Comparison of ENCODE assay signal across 11 cellular contexts in the genomic region with DNA sequence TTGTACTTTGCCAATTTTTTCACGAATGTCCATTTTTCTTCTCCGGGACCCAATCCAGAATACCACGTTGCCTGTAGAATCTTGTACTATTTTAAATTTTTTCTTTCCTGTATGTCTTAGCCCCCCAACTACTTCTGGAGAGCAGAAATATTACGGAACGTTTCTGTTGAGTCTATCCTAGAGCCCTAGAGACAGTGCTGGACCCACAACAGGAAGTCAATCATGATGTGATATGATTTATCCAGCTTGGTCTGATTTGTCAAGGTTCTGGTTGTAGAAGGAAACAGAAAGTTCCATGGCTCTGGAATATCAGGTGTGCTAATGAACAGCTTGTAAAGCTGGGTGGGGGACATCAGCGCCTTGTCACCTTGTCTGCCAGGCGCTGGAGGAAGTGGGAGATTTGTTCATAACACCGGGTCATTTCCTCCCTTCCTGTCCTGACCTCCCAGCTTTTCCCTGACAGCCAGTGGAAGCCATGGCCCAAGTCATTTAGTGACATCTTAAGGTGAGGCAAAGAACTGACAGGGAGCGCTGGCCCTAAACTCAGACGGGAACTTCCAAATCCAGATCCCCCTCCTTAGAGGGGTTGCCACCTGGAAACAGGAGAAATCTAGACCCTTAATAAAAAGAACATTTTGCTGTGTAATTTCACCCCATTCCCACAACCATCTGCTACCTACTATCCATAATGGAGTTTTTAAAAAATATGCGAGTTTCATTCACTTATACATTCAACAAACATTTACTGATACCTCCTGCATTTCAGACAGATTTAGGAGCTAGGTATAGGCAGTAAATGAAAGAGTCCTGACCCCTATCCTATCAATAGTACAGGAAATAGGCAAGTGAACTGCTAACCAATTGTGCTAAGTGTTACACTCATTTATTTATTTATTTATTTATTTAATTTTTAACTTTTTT.
DNase-seq lines count a peak whose midpoint lies in the region; ATAC-seq and TF ChIP-seq lines count a peak whose summit lies in the region.
"Had no signal": no experiment of that assay in that cellular context is flagged by ENCODE, and none has a peak within 500 bp of the region (broad histone marks: within the 10 kb centered on the region; RNA-seq: fewer than 3 reads in every experiment).

No MANE protein-coding gene starts in this region.

- H3K9me3 ChIP-seq in heart left ventricle (peaks cover 0 to 18% (median 15%) of the 10 kb centered on the region in 12 donors), SK-N-SH (peaks cover 12% of the 10 kb centered on the region; the same call in 1 of the 2 replicates), hepatocyte (ENCODE audit: low read depth) (peaks cover 7% of the 10 kb centered on the region), transverse colon (peaks cover 13 to 14% of the 10 kb centered on the region in 2 donors)

- no peaks in the 10 kb centered on the region for H3K36me3 ChIP-seq in heart left ventricle
- H3K36me3 ChIP-seq in SK-N-SH (replicated peaks in 1 of 2; ENCODE audit: control insufficient read depth in 1 of 2, insufficient read depth in 2 of 2, low read length in 1 of 2): no peaks in the 10 kb centered on the region
- no peaks in the 10 kb centered on the region for H3K36me3 ChIP-seq in hepatocyte (replicated peaks; ENCODE audit: insufficient read depth, low read depth)
- no peaks in the 10 kb centered on the region for H3K36me3 ChIP-seq in transverse colon
- H3K36me3 ChIP-seq: adrenal gland had no signal

- no peak overlapping the region for H3K9ac ChIP-seq in SK-N-SH

- no peak for TF ChIP-seq POLR2A in heart left ventricle (IDR thresholded peaks at IDR 0.05)
- TF ChIP-seq POLR2A in transverse colon (IDR thresholded peaks at IDR 0.05): no peak

- POLR2A ChIA-PET in SK-N-SH (lab: Yijun Ruan, JAX): no interaction called here

- no peak overlapping the region for H2AFZ ChIP-seq in SK-N-SH (ENCODE audit: low read depth)
- peak overlapping the region; percentile 18 for H2AFZ ChIP-seq in hepatocyte

- H3K4me3 ChIP-seq in heart left ventricle (peak overlapping the region in 2 of 12 donors; percentile 5 to 18), SK-N-SH (ENCODE audit: low read depth in 2 of 2, low read length in 1 of 2) (no peak overlapping the region), hepatocyte (no peak overlapping the region), transverse colon (no peak overlapping the region)
- H3K4me3 ChIP-seq: adrenal gland had no signal

- no peak for DNase-seq in heart left ventricle
- DNase-seq in Right ventricle myocardium inferior (ENCODE audit: missing footprints): no peak
- peak; percentile 27 for DNase-seq in SK-N-SH
- peak; percentile 68 for DNase-seq in hepatocyte (ENCODE audit: low spot score)
- DNase-seq in transverse colon: no peak
- no peak for DNase-seq in GM10266 (ENCODE audit: extremely low spot score)
- DNase-seq in T-helper 9 cell: no peak
- DNase-seq: CD4-positive, CD25-positive, alpha-beta regulatory T cell; KG1 had no signal

- H3K4me1 ChIP-seq in heart left ventricle (peaks cover 0 to 6% (median 0%) of the 10 kb centered on the region in 12 donors), SK-N-SH (ENCODE audit: control insufficient read depth in 1 of 2, insufficient read depth in 2 of 2, low read depth in 1 of 2, low read length in 1 of 2) (no peaks in the 10 kb centered on the region), hepatocyte (ENCODE audit: insufficient read depth) (no peaks in the 10 kb centered on the region), transverse colon (peaks cover 0 to 4% (median 0%) of the 10 kb centered on the region in 4 donors)
- H3K4me1 ChIP-seq: adrenal gland had no signal

- peak; percentile 60 for TF ChIP-seq RAD21 in SK-N-SH (IDR thresholded peaks at IDR 0.05; ENCODE audit: low read length)

- H3K4me2 ChIP-seq in SK-N-SH (no peak overlapping the region), hepatocyte (no peak overlapping the region)

- CTCF ChIA-PET in SK-N-SH (lab: Yijun Ruan, JAX): interaction anchor here (0.5 to 4.0 kb wide), 5 partner anchors 8 to 261 kb away, joined by 3 to 16 read pairs (median 6); no protein-coding TSS in a partner anchor

- peak in 10 of 12 donors; percentile 7 to 51 (median 36) for TF ChIP-seq CTCF in heart left ventricle (IDR thresholded peaks at IDR 0.05)
- TF ChIP-seq CTCF in SK-N-SH (IDR thresholded peaks at IDR 0.05): 0 out of 2 replicates have a peak, but pooled peaks have one; percentile 22
- TF ChIP-seq CTCF in hepatocyte (IDR thresholded peaks at IDR 0.05; ENCODE audit: poor library complexity): peak; percentile 60
- peak in 3 of 5 experiments; percentile 21 to 30 (median 27) for TF ChIP-seq CTCF in transverse colon (IDR thresholded peaks at IDR 0.05)
- no peak for TF ChIP-seq CTCF in GM10266 (IDR thresholded peaks at IDR 0.05; ENCODE audit: control insufficient read depth, insufficient read depth, low read depth, missing control alignments)

- peak in 3 of 4 donors; percentile 44 to 71 (median 51) for ATAC-seq in heart left ventricle
- no peak for ATAC-seq in Right ventricle myocardium inferior
- ATAC-seq in HG03025 (IDR thresholded peaks at IDR 0.05; ENCODE audit: low FRiP score, unreplicated experiment): no peak

- H3K9me2 ChIP-seq in SK-N-SH (no peaks in the 10 kb centered on the region), hepatocyte (replicated peaks; ENCODE audit: insufficient read depth) (no peaks in the 10 kb centered on the region)

- H3F3A ChIP-seq in SK-N-SH (replicated peaks; ENCODE audit: insufficient read depth): peaks cover 11% of the 10 kb centered on the region

- H3K27me3 ChIP-seq in heart left ventricle (no peaks in the 10 kb centered on the region), SK-N-SH (ENCODE audit: insufficient read depth) (no peaks in the 10 kb centered on the region), hepatocyte (no peaks in the 10 kb centered on the region), transverse colon (no peaks in the 10 kb centered on the region)
- H3K27me3 ChIP-seq: adrenal gland had no signal

- in situ Hi-C loops in transverse colon (cut with MboI; ENCODE audit: low pct_ligation_motif_present in 1 of 4, low pct_unique_long_range_greater_than_20kb in 1 of 4, low sequenced_read_pairs in 3 of 4): no loop called here

- H3K79me2 ChIP-seq in SK-N-SH (ENCODE audit: insufficient read depth): no peaks in the 10 kb centered on the region
- no peaks in the 10 kb centered on the region for H3K79me2 ChIP-seq in hepatocyte

- H3K27ac ChIP-seq in heart left ventricle (no peak overlapping the region), SK-N-SH (ENCODE audit: low read depth in 2 of 2, low read length in 1 of 2) (no peak overlapping the region), hepatocyte (peak overlapping the region; percentile 28), transverse colon (no peak overlapping the region)
- H3K27ac ChIP-seq: adrenal gland had no signal

- WGBS in heart left ventricle, 4 donors: 29 to 38% (median 32%) methylated on average over 11 of the region's 11 CpGs
- WGBS in SK-N-SH (ENCODE audit: low lambda C conversion rate): 76% methylated on average over 10 of the region's 11 CpGs
- 43% methylated on average over 11 of the region's 11 CpGs for WGBS in hepatocyte (ENCODE audit: low lambda C conversion rate, missing lambda C conversion rate)
- 41 to 50% methylated on average over 7 to 11 of the region's 11 CpGs for WGBS in transverse colon (ENCODE audit: low coverage in 1 of 2), 2 donors

- H4K20me1 ChIP-seq in SK-N-SH (ENCODE audit: insufficient read depth) (no peaks in the 10 kb centered on the region), hepatocyte (ENCODE audit: insufficient read depth, poor library complexity, severe bottlenecking) (no peaks in the 10 kb centered on the region)

- intact Hi-C loops in heart left ventricle (cut with DNase I): loop anchor here in 3 of 10 donors (10.0 kb wide), 2 partner anchors 246 to 256 kb away; a partner anchor contains a TSS
- intact Hi-C loops in Right ventricle myocardium inferior (cut with DNase I): no loop called here
- intact Hi-C loops in transverse colon (cut with DNase I; ENCODE audit: low total_unique reads): no loop called here

- TF ChIP-seq EP300 in SK-N-SH (IDR thresholded peaks at IDR 0.05; ENCODE audit: borderline replicate concordance in 1 of 2, low read depth in 1 of 2, low read length in 1 of 2): no peak
- TF ChIP-seq EP300 in transverse colon (IDR thresholded peaks at IDR 0.05; ENCODE audit: low read depth): no peak

TF ChIP-seq in SK-N-SH, 30 proteins besides CTCF, POLR2A, EP300 and RAD21:
- TF ChIP-seq NFIC (IDR thresholded peaks at IDR 0.05; ENCODE audit: borderline replicate concordance) (no peak), RXRA (IDR thresholded peaks at IDR 0.05; ENCODE audit: borderline replicate concordance, low read depth) (no peak), RFX5 (IDR thresholded peaks at IDR 0.05; ENCODE audit: low read length) (no peak), SMC3 (IDR thresholded peaks at IDR 0.05; ENCODE audit: low read depth, low read length) (peak; percentile 21), EZH2phosphoT487 (IDR thresholded peaks at IDR 0.05; ENCODE audit: borderline replicate concordance, low read depth) (no peak), GATA2 (CRISPR knock-in tag; IDR thresholded peaks at IDR 0.05) (no peak)
- TF ChIP-seq, protein P1, sequence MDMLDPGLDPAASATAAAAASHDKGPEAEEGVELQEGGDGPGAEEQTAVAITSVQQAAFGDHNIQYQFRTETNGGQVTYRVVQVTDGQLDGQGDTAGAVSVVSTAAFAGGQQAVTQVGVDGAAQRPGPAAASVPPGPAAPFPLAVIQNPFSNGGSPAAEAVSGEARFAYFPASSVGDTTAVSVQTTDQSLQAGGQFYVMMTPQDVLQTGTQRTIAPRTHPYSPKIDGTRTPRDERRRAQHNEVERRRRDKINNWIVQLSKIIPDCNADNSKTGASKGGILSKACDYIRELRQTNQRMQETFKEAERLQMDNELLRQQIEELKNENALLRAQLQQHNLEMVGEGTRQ (IDR thresholded peaks at IDR 0.05; ENCODE audit: borderline replicate concordance, low read depth, low read length): no peak
- TF ChIP-seq, protein P2, sequence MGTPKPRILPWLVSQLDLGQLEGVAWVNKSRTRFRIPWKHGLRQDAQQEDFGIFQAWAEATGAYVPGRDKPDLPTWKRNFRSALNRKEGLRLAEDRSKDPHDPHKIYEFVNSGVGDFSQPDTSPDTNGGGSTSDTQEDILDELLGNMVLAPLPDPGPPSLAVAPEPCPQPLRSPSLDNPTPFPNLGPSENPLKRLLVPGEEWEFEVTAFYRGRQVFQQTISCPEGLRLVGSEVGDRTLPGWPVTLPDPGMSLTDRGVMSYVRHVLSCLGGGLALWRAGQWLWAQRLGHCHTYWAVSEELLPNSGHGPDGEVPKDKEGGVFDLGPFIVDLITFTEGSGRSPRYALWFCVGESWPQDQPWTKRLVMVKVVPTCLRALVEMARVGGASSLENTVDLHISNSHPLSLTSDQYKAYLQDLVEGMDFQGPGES (IDR thresholded peaks at IDR 0.05; ENCODE audit: low read depth, low read length): no peak

Comparison
In these comparisons a context has a peak if more than half of its experiments do, and no peak if none do; other contexts are left out.
1. ATAC-seq: peak in heart left ventricle (3 of 4); none in Right ventricle myocardium inferior (single experiment) and HG03025 (single experiment).
2. DNase-seq: peak in SK-N-SH (single experiment) and hepatocyte (single experiment); none in heart left ventricle (0 of 5), Right ventricle myocardium inferior (single experiment), transverse colon (single experiment), GM10266 (single experiment) and T-helper 9 cell (single experiment).